In genomic region chr9:113381909-113382411, GRCh38 we compare ENCODE assay signal across 1 cellular context.
TF ChIP-seq lines count a peak whose summit lies in the region.

No MANE protein-coding gene starts in this region.

TF ChIP-seq in HepG2, 621 proteins besides CTCF, POLR2A, EP300 and RAD21 (continued from another document and continues in another):
- TF ChIP-seq, protein P1, sequence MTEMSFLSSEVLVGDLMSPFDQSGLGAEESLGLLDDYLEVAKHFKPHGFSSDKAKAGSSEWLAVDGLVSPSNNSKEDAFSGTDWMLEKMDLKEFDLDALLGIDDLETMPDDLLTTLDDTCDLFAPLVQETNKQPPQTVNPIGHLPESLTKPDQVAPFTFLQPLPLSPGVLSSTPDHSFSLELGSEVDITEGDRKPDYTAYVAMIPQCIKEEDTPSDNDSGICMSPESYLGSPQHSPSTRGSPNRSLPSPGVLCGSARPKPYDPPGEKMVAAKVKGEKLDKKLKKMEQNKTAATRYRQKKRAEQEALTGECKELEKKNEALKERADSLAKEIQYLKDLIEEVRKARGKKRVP (CRISPR knock-in tag; IDR thresholded peaks at IDR 0.05), result no peak
- TF ChIP-seq, protein P2, sequence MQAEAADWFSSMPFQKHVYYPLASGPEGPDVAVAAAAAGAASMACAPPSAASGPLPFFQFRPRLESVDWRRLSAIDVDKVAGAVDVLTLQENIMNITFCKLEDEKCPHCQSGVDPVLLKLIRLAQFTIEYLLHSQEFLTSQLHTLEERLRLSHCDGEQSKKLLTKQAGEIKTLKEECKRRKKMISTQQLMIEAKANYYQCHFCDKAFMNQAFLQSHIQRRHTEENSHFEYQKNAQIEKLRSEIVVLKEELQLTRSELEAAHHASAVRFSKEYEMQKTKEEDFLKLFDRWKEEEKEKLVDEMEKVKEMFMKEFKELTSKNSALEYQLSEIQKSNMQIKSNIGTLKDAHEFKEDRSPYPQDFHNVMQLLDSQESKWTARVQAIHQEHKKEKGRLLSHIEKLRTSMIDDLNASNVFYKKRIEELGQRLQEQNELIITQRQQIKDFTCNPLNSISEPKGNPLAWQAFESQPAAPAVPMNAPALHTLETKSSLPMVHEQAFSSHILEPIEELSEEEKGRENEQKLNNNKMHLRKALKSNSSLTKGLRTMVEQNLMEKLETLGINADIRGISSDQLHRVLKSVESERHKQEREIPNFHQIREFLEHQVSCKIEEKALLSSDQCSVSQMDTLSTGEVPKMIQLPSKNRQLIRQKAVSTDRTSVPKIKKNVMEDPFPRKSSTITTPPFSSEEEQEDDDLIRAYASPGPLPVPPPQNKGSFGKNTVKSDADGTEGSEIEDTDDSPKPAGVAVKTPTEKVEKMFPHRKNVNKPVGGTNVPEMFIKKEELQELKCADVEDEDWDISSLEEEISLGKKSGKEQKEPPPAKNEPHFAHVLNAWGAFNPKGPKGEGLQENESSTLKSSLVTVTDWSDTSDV (CRISPR knock-in tag; IDR thresholded peaks at IDR 0.05), result no peak
- TF ChIP-seq ATRX (CRISPR knock-in tag; IDR thresholded peaks at IDR 0.05; ENCODE audit: borderline replicate concordance) (no peak), ZNF547 (CRISPR knock-in tag; IDR thresholded peaks at IDR 0.05) (no peak), KAT8 (CRISPR knock-in tag; IDR thresholded peaks at IDR 0.05) (no peak), ARID3A (IDR thresholded peaks at IDR 0.05; ENCODE audit: low read depth, low read length) (no peak), ZNF615 (CRISPR knock-in tag; IDR thresholded peaks at IDR 0.05; ENCODE audit: borderline replicate concordance) (no peak), ZNF75D (CRISPR knock-in tag; IDR thresholded peaks at IDR 0.05; ENCODE audit: borderline replicate concordance) (no peak), ZNF720 (CRISPR knock-in tag; IDR thresholded peaks at IDR 0.05) (no peak), ZNF274 (CRISPR knock-in tag; IDR thresholded peaks at IDR 0.05) (no peak), FOXO1 (CRISPR knock-in tag; IDR thresholded peaks at IDR 0.05) (peak; percentile 69), ZMAT3 (CRISPR knock-in tag; conservative IDR thresholded peaks at IDR 0.05) (no peak), ZEB1 (IDR thresholded peaks at IDR 0.05; ENCODE audit: insufficient replicate concordance, low read depth) (peak; percentile 51), GPN1 (CRISPR knock-in tag; IDR thresholded peaks at IDR 0.05; ENCODE audit: borderline replicate concordance) (no peak), MAF1 (CRISPR knock-in tag; IDR thresholded peaks at IDR 0.05; ENCODE audit: borderline replicate concordance) (no peak), ZNF850 (CRISPR knock-in tag; conservative IDR thresholded peaks at IDR 0.05) (no peak), GMEB2 (CRISPR knock-in tag; IDR thresholded peaks at IDR 0.05; ENCODE audit: low read depth) (no peak), ZNF674 (CRISPR knock-in tag; IDR thresholded peaks at IDR 0.05; ENCODE audit: low read depth) (no peak), HNRNPL (IDR thresholded peaks at IDR 0.05; ENCODE audit: low read depth, low read length) (no peak), ZNF556 (CRISPR knock-in tag; IDR thresholded peaks at IDR 0.05; ENCODE audit: borderline replicate concordance) (no peak), SSRP1 (CRISPR knock-in tag; IDR thresholded peaks at IDR 0.05) (no peak), CHD4 (IDR thresholded peaks at IDR 0.05; ENCODE audit: borderline replicate concordance, low read length) (no peak), ZNF143 (CRISPR knock-in tag; IDR thresholded peaks at IDR 0.05) (no peak), MTA3 (CRISPR knock-in tag; IDR thresholded peaks at IDR 0.05) (no peak), ZNF160 (CRISPR knock-in tag; IDR thresholded peaks at IDR 0.05) (no peak), FOXC1 (CRISPR knock-in tag; IDR thresholded peaks at IDR 0.05; ENCODE audit: borderline replicate concordance) (no peak), E2F5 (CRISPR knock-in tag; conservative IDR thresholded peaks at IDR 0.05) (no peak), ZNF709 (CRISPR knock-in tag; IDR thresholded peaks at IDR 0.05) (no peak), MZF1 (CRISPR knock-in tag; IDR thresholded peaks at IDR 0.05; ENCODE audit: borderline replicate concordance) (no peak), ZNF781 (CRISPR knock-in tag; IDR thresholded peaks at IDR 0.05; ENCODE audit: borderline replicate concordance, not compliant biosample characterization) (no peak), CREB1 (IDR thresholded peaks at IDR 0.05) (no peak), CREB1 (CRISPR knock-in tag; IDR thresholded peaks at IDR 0.05) (no peak), ZNF354B (CRISPR knock-in tag; IDR thresholded peaks at IDR 0.05) (no peak), SIN3A (IDR thresholded peaks at IDR 0.05; ENCODE audit: borderline replicate concordance, low read depth, low read length) (no peak), ZNF383 (CRISPR knock-in tag; IDR thresholded peaks at IDR 0.05; ENCODE audit: borderline replicate concordance) (no peak), ZNF460 (CRISPR knock-in tag; IDR thresholded peaks at IDR 0.05; ENCODE audit: borderline replicate concordance) (no peak; the same call in 1 of the 2 replicates), YEATS4 (CRISPR knock-in tag; IDR thresholded peaks at IDR 0.05; ENCODE audit: borderline replicate concordance) (no peak), ZNF34 (CRISPR knock-in tag; IDR thresholded peaks at IDR 0.05; ENCODE audit: borderline replicate concordance) (no peak)
- TF ChIP-seq, protein P3, sequence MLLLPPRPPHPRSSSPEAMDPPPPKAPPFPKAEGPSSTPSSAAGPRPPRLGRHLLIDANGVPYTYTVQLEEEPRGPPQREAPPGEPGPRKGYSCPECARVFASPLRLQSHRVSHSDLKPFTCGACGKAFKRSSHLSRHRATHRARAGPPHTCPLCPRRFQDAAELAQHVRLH (CRISPR knock-in tag; IDR thresholded peaks at IDR 0.05; ENCODE audit: borderline replicate concordance, low read depth), result 0 out of 2 replicates have a peak, but pooled peaks have one; percentile 35
- TF ChIP-seq, protein P4, sequence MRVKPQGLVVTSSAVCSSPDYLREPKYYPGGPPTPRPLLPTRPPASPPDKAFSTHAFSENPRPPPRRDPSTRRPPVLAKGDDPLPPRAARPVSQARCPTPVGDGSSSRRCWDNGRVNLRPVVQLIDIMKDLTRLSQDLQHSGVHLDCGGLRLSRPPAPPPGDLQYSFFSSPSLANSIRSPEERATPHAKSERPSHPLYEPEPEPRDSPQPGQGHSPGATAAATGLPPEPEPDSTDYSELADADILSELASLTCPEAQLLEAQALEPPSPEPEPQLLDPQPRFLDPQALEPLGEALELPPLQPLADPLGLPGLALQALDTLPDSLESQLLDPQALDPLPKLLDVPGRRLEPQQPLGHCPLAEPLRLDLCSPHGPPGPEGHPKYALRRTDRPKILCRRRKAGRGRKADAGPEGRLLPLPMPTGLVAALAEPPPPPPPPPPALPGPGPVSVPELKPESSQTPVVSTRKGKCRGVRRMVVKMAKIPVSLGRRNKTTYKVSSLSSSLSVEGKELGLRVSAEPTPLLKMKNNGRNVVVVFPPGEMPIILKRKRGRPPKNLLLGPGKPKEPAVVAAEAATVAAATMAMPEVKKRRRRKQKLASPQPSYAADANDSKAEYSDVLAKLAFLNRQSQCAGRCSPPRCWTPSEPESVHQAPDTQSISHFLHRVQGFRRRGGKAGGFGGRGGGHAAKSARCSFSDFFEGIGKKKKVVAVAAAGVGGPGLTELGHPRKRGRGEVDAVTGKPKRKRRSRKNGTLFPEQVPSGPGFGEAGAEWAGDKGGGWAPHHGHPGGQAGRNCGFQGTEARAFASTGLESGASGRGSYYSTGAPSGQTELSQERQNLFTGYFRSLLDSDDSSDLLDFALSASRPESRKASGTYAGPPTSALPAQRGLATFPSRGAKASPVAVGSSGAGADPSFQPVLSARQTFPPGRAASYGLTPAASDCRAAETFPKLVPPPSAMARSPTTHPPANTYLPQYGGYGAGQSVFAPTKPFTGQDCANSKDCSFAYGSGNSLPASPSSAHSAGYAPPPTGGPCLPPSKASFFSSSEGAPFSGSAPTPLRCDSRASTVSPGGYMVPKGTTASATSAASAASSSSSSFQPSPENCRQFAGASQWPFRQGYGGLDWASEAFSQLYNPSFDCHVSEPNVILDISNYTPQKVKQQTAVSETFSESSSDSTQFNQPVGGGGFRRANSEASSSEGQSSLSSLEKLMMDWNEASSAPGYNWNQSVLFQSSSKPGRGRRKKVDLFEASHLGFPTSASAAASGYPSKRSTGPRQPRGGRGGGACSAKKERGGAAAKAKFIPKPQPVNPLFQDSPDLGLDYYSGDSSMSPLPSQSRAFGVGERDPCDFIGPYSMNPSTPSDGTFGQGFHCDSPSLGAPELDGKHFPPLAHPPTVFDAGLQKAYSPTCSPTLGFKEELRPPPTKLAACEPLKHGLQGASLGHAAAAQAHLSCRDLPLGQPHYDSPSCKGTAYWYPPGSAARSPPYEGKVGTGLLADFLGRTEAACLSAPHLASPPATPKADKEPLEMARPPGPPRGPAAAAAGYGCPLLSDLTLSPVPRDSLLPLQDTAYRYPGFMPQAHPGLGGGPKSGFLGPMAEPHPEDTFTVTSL (CRISPR knock-in tag; IDR thresholded peaks at IDR 0.05; ENCODE audit: borderline replicate concordance), result peak; percentile 64; the same call in 1 of the 2 replicates
- TF ChIP-seq, protein P5, sequence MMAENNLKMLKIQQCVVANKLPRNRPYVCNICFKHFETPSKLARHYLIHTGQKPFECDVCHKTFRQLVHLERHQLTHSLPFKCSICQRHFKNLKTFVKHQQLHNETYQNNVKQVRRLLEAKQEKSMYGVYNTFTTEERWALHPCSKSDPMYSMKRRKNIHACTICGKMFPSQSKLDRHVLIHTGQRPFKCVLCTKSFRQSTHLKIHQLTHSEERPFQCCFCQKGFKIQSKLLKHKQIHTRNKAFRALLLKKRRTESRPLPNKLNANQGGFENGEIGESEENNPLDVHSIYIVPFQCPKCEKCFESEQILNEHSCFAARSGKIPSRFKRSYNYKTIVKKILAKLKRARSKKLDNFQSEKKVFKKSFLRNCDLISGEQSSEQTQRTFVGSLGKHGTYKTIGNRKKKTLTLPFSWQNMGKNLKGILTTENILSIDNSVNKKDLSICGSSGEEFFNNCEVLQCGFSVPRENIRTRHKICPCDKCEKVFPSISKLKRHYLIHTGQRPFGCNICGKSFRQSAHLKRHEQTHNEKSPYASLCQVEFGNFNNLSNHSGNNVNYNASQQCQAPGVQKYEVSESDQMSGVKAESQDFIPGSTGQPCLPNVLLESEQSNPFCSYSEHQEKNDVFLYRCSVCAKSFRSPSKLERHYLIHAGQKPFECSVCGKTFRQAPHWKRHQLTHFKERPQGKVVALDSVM (CRISPR knock-in tag; IDR thresholded peaks at IDR 0.05), result no peak
- TF ChIP-seq, protein P6, sequence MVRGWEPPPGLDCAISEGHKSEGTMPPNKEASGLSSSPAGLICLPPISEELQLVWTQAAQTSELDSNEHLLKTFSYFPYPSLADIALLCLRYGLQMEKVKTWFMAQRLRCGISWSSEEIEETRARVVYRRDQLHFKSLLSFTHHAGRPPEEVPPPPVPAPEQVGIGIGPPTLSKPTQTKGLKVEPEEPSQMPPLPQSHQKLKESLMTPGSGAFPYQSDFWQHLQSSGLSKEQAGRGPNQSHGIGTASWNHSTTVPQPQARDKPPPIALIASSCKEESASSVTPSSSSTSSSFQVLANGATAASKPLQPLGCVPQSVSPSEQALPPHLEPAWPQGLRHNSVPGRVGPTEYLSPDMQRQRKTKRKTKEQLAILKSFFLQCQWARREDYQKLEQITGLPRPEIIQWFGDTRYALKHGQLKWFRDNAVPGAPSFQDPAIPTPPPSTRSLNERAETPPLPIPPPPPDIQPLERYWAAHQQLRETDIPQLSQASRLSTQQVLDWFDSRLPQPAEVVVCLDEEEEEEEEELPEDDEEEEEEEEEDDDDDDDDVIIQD (CRISPR knock-in tag; IDR thresholded peaks at IDR 0.05; ENCODE audit: low read depth), result peak; percentile 36; the same call in 1 of the 2 replicates
- TF ChIP-seq, protein P7, sequence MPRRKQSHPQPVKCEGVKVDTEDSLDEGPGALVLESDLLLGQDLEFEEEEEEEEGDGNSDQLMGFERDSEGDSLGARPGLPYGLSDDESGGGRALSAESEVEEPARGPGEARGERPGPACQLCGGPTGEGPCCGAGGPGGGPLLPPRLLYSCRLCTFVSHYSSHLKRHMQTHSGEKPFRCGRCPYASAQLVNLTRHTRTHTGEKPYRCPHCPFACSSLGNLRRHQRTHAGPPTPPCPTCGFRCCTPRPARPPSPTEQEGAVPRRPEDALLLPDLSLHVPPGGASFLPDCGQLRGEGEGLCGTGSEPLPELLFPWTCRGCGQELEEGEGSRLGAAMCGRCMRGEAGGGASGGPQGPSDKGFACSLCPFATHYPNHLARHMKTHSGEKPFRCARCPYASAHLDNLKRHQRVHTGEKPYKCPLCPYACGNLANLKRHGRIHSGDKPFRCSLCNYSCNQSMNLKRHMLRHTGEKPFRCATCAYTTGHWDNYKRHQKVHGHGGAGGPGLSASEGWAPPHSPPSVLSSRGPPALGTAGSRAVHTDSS (CRISPR knock-in tag; conservative IDR thresholded peaks at IDR 0.05), result no peak
